23 cellular contexts compared by ENCODE assay signal in genomic region chr20:22182148-22182547, GRCh38.
"Had no signal": no experiment of that assay in that cellular context is flagged by ENCODE, and none has a peak within 500 bp of the region (broad histone marks: within the 10 kb centered on the region; RNA-seq: fewer than 3 reads in every experiment).

No MANE protein-coding gene starts in this region.

- DNase-seq: dermis blood vessel endothelial cell; dorsolateral prefrontal cortex; effector CD4-positive, alpha-beta T cell; effector memory CD4-positive, alpha-beta T cell; foreskin keratinocyte; heart left ventricle; hypothalamus; left cardiac atrium; left lung; left ventricle myocardium superior; lower lobe of right lung; mesenchymal stem cell; mucosa of descending colon; naive B cell had no signal

- H3K27ac ChIP-seq: coronary artery, dorsolateral prefrontal cortex, esophagus muscularis mucosa, foreskin keratinocyte, gastroesophageal sphincter, heart left ventricle, hepatocyte, left lung, lower lobe of right lung had no signal

- H2AFZ ChIP-seq: hepatocyte had no signal

- H3K4me3 ChIP-seq: coronary artery, dorsolateral prefrontal cortex, esophagus muscularis mucosa, gastroesophageal sphincter, heart left ventricle, hepatocyte, left lung, lower lobe of right lung, mucosa of descending colon had no signal

- ATAC-seq: foreskin keratinocyte, gastroesophageal sphincter, heart left ventricle, left cardiac atrium, left lung, left ventricle myocardium superior, lower lobe of right lung, mucosa of descending colon had no signal

- H3K4me2 ChIP-seq: hepatocyte had no signal

- H3K9me3 ChIP-seq: lower lobe of right lung, mucosa of descending colon had no signal

- H3K79me2 ChIP-seq: hepatocyte had no signal

- FAIRE-seq: colon, endothelial cell of umbilical vein, frontal cortex, islet of Langerhans, keratinocyte had no signal

- H3K4me1 ChIP-seq: esophagus muscularis mucosa, foreskin keratinocyte, gastroesophageal sphincter, heart left ventricle, left lung, lower lobe of right lung had no signal

- H3K27me3 ChIP-seq: esophagus muscularis mucosa, foreskin keratinocyte, gastroesophageal sphincter, heart left ventricle, hepatocyte, left lung had no signal

- H3K36me3 ChIP-seq: esophagus muscularis mucosa, gastroesophageal sphincter, heart left ventricle, left lung, lower lobe of right lung had no signal
